Comparison of ENCODE assay signal across 1 cellular context in the genomic region with DNA sequence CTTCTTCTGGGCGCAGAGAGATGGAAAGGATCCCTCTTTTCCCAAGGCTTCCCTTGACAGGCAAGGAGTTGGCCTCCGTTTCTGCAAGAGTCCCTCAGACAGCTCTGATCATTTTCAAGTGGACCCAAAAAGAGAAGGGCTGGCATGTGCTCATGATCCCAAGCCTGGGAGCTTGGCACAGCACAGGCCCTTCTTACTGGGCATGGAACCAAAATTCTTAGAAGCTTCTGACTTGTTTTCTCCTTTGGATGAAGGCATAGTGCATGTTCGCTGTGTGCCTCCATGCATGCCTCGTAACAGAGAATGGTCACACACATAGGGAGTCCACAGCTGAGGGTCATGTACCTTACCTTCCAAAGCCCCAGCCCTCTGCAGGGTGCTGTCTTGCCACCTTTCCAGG.
TF ChIP-seq lines count a peak whose summit lies in the region.

No MANE protein-coding gene starts in this region.

TF ChIP-seq in IMR-90, 13 proteins besides CTCF, POLR2A, EP300 and RAD21:
- TF ChIP-seq SMC3 (IDR thresholded peaks at IDR 0.05; ENCODE audit: low read depth, low read length) (no peak), MAFK (IDR thresholded peaks at IDR 0.05; ENCODE audit: low read depth, low read length) (no peak), RCOR1 (IDR thresholded peaks at IDR 0.05; ENCODE audit: insufficient replicate concordance, low read length) (no peak), RFX5 (IDR thresholded peaks at IDR 0.05; ENCODE audit: low read depth, low read length) (no peak), MAZ (IDR thresholded peaks at IDR 0.05; ENCODE audit: borderline replicate concordance, low read depth, low read length) (no peak), NFE2L2 (IDR thresholded peaks at IDR 0.05; ENCODE audit: low read depth, low read length) (no peak), BHLHE40 (IDR thresholded peaks at IDR 0.05; ENCODE audit: low read depth, low read length) (no peak), CHD1 (IDR thresholded peaks at IDR 0.05; ENCODE audit: low read depth, low read length) (no peak)
- TF ChIP-seq, protein P1, sequence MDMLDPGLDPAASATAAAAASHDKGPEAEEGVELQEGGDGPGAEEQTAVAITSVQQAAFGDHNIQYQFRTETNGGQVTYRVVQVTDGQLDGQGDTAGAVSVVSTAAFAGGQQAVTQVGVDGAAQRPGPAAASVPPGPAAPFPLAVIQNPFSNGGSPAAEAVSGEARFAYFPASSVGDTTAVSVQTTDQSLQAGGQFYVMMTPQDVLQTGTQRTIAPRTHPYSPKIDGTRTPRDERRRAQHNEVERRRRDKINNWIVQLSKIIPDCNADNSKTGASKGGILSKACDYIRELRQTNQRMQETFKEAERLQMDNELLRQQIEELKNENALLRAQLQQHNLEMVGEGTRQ (IDR thresholded peaks at IDR 0.05; ENCODE audit: low read depth, low read length): no peak
